8 cellular contexts compared by ENCODE assay signal in genomic region chr6:131627724-131628682, GRCh38. TPM values are rescaled to one million over a fixed set of nuclear protein-coding genes. Genes with fewer than 3 reads are reported as not detected.
DNase-seq lines count a peak whose midpoint lies in the region; ATAC-seq, FAIRE-seq and TF ChIP-seq lines count a peak whose summit lies in the region.

Gene MED23, minus strand, starts transcription at chr6:131628242. Its CDS starts 193 bp downstream, at chr6:131628049.

- H3K27ac ChIP-seq in OCI-LY3 (ENCODE audit: low read length) (peak within 1 kb of the TSS; percentile 37; the same call in 1 of the 2 replicates), endothelial cell of umbilical vein (ENCODE audit: insufficient read depth, low read depth, low read length) (peak within 1 kb of the TSS; percentile 1)

- DNase-seq in DMS114 treated with DMSO at 0.1 percent for 48 hours (lab: John Stamatoyannopoulos, UW; ENCODE audit: unreplicated experiment) (peak; percentile 75), HuH-7.5 (ENCODE audit: low spot score) (peak; percentile 61), activated T-cell treated with anti-CD3 and anti-CD28 coated beads for 1 hour (ENCODE audit: low read depth) (peak; percentile 95), endothelial cell of umbilical vein (ENCODE audit: low read depth, low spot score) (peak; percentile 97), middle frontal gyrus (ENCODE audit: extremely low spot score, low spot score) (peak; percentile 91)
- DNase-seq in stimulated activated CD8-positive, alpha-beta memory T cell treated with anti-CD3 and anti-CD28 coated beads, Interleukin-2, amount 100 ng/mL, for 48 hours (ENCODE audit: low read depth in 2 of 2) = peak; percentile 89 to 94

- H3K4me2 ChIP-seq in OCI-LY3 (ENCODE audit: low read length) (peak within 1 kb of the TSS; percentile 87), endothelial cell of umbilical vein (ENCODE audit: insufficient read depth, low read length) (peak within 1 kb of the TSS; percentile 93)

- peak; percentile 92 for TF ChIP-seq CTCF in OCI-LY3 (IDR thresholded peaks at IDR 0.05; ENCODE audit: low read depth, low read length)
- peak; percentile 99 to 100 for TF ChIP-seq CTCF in endothelial cell of umbilical vein (IDR thresholded peaks at IDR 0.05; ENCODE audit: extremely low read depth in 1 of 2, insufficient read depth in 1 of 2, low read depth in 1 of 2, low read length in 2 of 2)

- dilution Hi-C loops in endothelial cell of umbilical vein (cut with MboI; ENCODE audit: extremely low pct_ligation_motif_present, low sequenced_read_pairs) = no loop called here

- H3K4me1 ChIP-seq in OCI-LY3 (ENCODE audit: low read length) = peaks cover 8% of the 10 kb centered on the region; the same call in 1 of the 2 replicates
- peaks cover 8% of the 10 kb centered on the region for H3K4me1 ChIP-seq in endothelial cell of umbilical vein (ENCODE audit: control insufficient read depth, extremely low read depth, insufficient read depth, low read length)

- CTCF ChIA-PET in endothelial cell of umbilical vein (lab: Charles Lee) = interaction anchor here (0.5 to 2.8 kb wide), 25 partner anchors 9 to 885 kb away, joined by 3 to 31 read pairs (median 4); partner anchors contain the start of genes ENPP3 and STX7

- H3K27me3 ChIP-seq in OCI-LY3 (ENCODE audit: low read depth, low read length) (no peaks in the 10 kb centered on the region), endothelial cell of umbilical vein (ENCODE audit: control insufficient read depth in 2 of 2, insufficient read depth in 2 of 2, low read length in 2 of 2) (peaks cover 4 to 9% of the 10 kb centered on the region in 2 experiments)

- POLR2A ChIA-PET in endothelial cell of umbilical vein (lab: Charles Lee) = interaction anchor here (1.1 kb wide), 1 partner anchor 25 kb away, joined by 7 read pairs; no protein-coding TSS in a partner anchor

- FAIRE-seq in endothelial cell of umbilical vein (lab: Jason Lieb, UNC) = peak; percentile 93

- no peaks in the 10 kb centered on the region for H4K20me1 ChIP-seq in OCI-LY3 (ENCODE audit: insufficient read depth, low read length)
- H4K20me1 ChIP-seq in endothelial cell of umbilical vein (replicated peaks; ENCODE audit: control insufficient read depth, extremely low read depth, insufficient read depth, low read length) = no peaks in the 10 kb centered on the region

- H2AFZ ChIP-seq in OCI-LY3 (ENCODE audit: low read depth, low read length) (peak within 1 kb of the TSS; percentile 92), endothelial cell of umbilical vein (ENCODE audit: low read depth, low read length) (peak within 1 kb of the TSS; percentile 98)

- peak within 1 kb of the TSS; percentile 74 for H3K9ac ChIP-seq in OCI-LY3 (ENCODE audit: low read length)
- peak within 1 kb of the TSS; percentile 70 for H3K9ac ChIP-seq in endothelial cell of umbilical vein (replicated peaks; ENCODE audit: extremely low read depth, insufficient read depth, low read length)

- H3K4me3 ChIP-seq in OCI-LY3 (ENCODE audit: low read length) = peak within 1 kb of the TSS; percentile 99
- H3K4me3 ChIP-seq in endothelial cell of umbilical vein (replicated peaks in 1 of 3; ENCODE audit: insufficient read depth in 1 of 3, low read depth in 1 of 3, low read length in 3 of 3) = peak within 1 kb of the TSS; percentile 51 to 79 (median 75)

- ATAC-seq in GM21526 (IDR thresholded peaks at IDR 0.05; ENCODE audit: low FRiP score, unreplicated experiment) = peak; percentile 99

- H3K36me3 ChIP-seq in OCI-LY3 (replicated peaks; ENCODE audit: low read depth, low read length) = no peaks in the 10 kb centered on the region
- peaks cover 4 to 5% of the 10 kb centered on the region in 2 experiments for H3K36me3 ChIP-seq in endothelial cell of umbilical vein (ENCODE audit: control insufficient read depth in 2 of 2, extremely low read depth in 1 of 2, insufficient read depth in 2 of 2, low read length in 2 of 2)

- no peaks in the 10 kb centered on the region for H3K9me1 ChIP-seq in endothelial cell of umbilical vein (replicated peaks; ENCODE audit: control insufficient read depth, extremely low read depth, insufficient read depth, low read length)

- H3K9me3 ChIP-seq in OCI-LY3 (ENCODE audit: insufficient read depth, low read length) (no peaks in the 10 kb centered on the region), endothelial cell of umbilical vein (replicated peaks; ENCODE audit: control insufficient read depth, insufficient read depth, low read length) (no peaks in the 10 kb centered on the region)

- BruUV-seq in endothelial cell of umbilical vein (replicated peaks; lab: Mats Ljungman, UMichigan) = TSS peak; percentile 57

- H3K79me2 ChIP-seq in OCI-LY3 (ENCODE audit: low read length) = peaks cover 13% of the 10 kb centered on the region
- H3K79me2 ChIP-seq in endothelial cell of umbilical vein (ENCODE audit: control insufficient read depth, insufficient read depth, low read length) = peaks cover 12% of the 10 kb centered on the region

- TF ChIP-seq POLR2A in endothelial cell of umbilical vein (IDR thresholded peaks at IDR 0.05; ENCODE audit: low read depth, low read length) = peak; percentile 63

- intact Hi-C loops in endothelial cell of umbilical vein (cut with micrococcal nuclease) = loop anchor here (1.0 to 2.0 kb wide), 3 partner anchors 15 to 236 kb away; no protein-coding TSS in a partner anchor

TF ChIP-seq in endothelial cell of umbilical vein, 7 proteins besides CTCF, POLR2A, EP300 and RAD21:
- peak; percentile 85 for TF ChIP-seq POLR2AphosphoS5 (IDR thresholded peaks at IDR 0.05; ENCODE audit: insufficient read depth, low read depth, low read length)
- no peak for TF ChIP-seq EZH2 (IDR thresholded peaks at IDR 0.05; ENCODE audit: borderline replicate concordance, low read depth, low read length, severe bottlenecking)

RNA-seq across cellular contexts. Expression of gene MED23, which starts in this region (rescaled TPM):
- total RNA-seq in endothelial cell of umbilical vein = 28.5 and 29.5 TPM in 2 replicates
- polyA plus RNA-seq in endothelial cell of umbilical vein = 16.9 and 17.9 TPM in 2 replicates
- polyA plus RNA-seq in endothelial cell of umbilical vein (2011; cell fraction: cytosol; rRNA removed) = 10.4 and 11.9 TPM in 2 replicates
- 86.9 and 95.6 TPM in 2 replicates for polyA plus RNA-seq in endothelial cell of umbilical vein (2011; cell fraction: nucleus; rRNA removed)
- polyA plus RNA-seq in endothelial cell of umbilical vein (2012) = 13.3 and 18.3 TPM in 2 replicates
- polyA minus RNA-seq in endothelial cell of umbilical vein = 43.7 and 46.0 TPM in 2 replicates
- 4.0 TPM for polyA minus RNA-seq in endothelial cell of umbilical vein (2011; cell fraction: cytosol; rRNA and poly(A)+ RNA removed)
- polyA minus RNA-seq in endothelial cell of umbilical vein (2011; cell fraction: nucleus; rRNA and poly(A)+ RNA removed) = 57.3 and 83.1 TPM in 2 replicates

Comparison
In these comparisons a context has a peak if more than half of its experiments do, and no peak if none do; other contexts are left out.
1. Peak in every context shown above with its lines: DNase-seq, ATAC-seq, H3K4me3 ChIP-seq and H3K27ac ChIP-seq.